In the genomic region with DNA sequence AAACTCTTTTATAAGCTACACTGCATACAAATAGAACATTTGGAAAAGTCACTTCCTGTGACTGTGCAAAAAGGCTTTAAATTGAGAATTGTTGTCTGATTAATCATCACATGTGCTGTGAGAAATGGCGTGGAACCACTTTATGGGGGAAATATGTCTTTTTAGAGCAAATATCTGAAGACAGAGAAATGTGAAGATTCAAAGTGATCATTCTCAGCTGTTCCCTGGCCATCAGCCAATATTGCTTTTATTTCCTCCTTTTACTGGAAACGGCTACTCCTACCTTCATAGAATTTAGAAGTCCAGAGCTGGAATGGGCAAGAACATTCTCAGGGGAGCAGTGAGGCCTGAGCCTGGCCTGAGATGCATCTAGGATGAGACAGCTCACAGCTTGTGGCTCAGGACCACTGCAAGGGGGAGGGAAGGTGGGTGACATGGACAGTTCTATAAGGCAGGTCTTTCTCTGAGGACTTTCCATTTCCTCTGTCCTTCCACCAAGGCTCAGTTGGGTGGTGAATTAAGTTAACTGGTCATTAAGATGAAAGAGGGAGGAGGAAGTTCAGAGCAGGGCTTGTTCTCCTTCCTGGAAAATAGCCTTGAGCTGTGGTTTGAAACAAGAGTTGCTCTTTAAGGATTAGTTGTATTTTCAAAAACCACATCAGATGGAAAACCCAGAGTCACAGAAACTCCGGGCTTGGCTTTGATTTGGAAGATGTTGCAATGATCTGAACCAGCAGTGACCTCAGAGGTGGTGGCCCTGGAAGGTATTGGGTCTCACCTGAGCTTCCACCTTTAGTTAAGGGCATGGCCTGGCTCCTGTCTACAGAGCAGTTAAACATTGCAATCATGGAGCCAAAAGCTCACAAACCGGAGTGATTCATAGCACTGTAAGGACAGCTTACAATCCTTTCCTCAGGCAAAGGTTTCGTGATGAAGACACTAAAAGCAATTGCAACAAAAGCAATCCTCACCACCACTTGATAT, we compare ENCODE assay signal across 2 cellular contexts.
TF ChIP-seq lines count a peak whose summit lies in the region.

No MANE protein-coding gene starts in this region.

TF ChIP-seq in endothelial cell of umbilical vein, 7 proteins besides CTCF, POLR2A, EP300 and RAD21 (continued from another document):
- TF ChIP-seq, protein P1, sequence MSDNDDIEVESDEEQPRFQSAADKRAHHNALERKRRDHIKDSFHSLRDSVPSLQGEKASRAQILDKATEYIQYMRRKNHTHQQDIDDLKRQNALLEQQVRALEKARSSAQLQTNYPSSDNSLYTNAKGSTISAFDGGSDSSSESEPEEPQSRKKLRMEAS (IDR thresholded peaks at IDR 0.05; ENCODE audit: insufficient read depth, insufficient read length), result no peak
- peak; percentile 87 for TF ChIP-seq FOS (IDR thresholded peaks at IDR 0.05; ENCODE audit: borderline replicate concordance, insufficient read depth, low read length)
- no peak for TF ChIP-seq GATA2 (IDR thresholded peaks at IDR 0.05; ENCODE audit: insufficient read depth, insufficient read length, low read depth, low read length)
- peak; percentile 87 for TF ChIP-seq JUN (IDR thresholded peaks at IDR 0.05; ENCODE audit: borderline replicate concordance, insufficient read depth, insufficient read length, low read depth)

TF ChIP-seq in GM23338, 12 proteins besides CTCF, POLR2A, EP300 and RAD21 (continued from another document):
- TF ChIP-seq, protein P2, sequence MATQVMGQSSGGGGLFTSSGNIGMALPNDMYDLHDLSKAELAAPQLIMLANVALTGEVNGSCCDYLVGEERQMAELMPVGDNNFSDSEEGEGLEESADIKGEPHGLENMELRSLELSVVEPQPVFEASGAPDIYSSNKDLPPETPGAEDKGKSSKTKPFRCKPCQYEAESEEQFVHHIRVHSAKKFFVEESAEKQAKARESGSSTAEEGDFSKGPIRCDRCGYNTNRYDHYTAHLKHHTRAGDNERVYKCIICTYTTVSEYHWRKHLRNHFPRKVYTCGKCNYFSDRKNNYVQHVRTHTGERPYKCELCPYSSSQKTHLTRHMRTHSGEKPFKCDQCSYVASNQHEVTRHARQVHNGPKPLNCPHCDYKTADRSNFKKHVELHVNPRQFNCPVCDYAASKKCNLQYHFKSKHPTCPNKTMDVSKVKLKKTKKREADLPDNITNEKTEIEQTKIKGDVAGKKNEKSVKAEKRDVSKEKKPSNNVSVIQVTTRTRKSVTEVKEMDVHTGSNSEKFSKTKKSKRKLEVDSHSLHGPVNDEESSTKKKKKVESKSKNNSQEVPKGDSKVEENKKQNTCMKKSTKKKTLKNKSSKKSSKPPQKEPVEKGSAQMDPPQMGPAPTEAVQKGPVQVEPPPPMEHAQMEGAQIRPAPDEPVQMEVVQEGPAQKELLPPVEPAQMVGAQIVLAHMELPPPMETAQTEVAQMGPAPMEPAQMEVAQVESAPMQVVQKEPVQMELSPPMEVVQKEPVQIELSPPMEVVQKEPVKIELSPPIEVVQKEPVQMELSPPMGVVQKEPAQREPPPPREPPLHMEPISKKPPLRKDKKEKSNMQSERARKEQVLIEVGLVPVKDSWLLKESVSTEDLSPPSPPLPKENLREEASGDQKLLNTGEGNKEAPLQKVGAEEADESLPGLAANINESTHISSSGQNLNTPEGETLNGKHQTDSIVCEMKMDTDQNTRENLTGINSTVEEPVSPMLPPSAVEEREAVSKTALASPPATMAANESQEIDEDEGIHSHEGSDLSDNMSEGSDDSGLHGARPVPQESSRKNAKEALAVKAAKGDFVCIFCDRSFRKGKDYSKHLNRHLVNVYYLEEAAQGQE (IDR thresholded peaks at IDR 0.05; ENCODE audit: unreplicated experiment), result no peak
- TF ChIP-seq ZNF114 (CRISPR knock-in tag; IDR thresholded peaks at IDR 0.05) (no peak), EZH2phosphoT487 (IDR thresholded peaks at IDR 0.05; ENCODE audit: unreplicated experiment) (no peak), STAT1 (IDR thresholded peaks at IDR 0.05; ENCODE audit: unreplicated experiment) (no peak)
- TF ChIP-seq, protein P3, sequence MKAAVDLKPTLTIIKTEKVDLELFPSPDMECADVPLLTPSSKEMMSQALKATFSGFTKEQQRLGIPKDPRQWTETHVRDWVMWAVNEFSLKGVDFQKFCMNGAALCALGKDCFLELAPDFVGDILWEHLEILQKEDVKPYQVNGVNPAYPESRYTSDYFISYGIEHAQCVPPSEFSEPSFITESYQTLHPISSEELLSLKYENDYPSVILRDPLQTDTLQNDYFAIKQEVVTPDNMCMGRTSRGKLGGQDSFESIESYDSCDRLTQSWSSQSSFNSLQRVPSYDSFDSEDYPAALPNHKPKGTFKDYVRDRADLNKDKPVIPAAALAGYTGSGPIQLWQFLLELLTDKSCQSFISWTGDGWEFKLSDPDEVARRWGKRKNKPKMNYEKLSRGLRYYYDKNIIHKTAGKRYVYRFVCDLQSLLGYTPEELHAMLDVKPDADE (IDR thresholded peaks at IDR 0.05), result no peak
